ENCODE assay signal across 8 cellular contexts in the genomic region with DNA sequence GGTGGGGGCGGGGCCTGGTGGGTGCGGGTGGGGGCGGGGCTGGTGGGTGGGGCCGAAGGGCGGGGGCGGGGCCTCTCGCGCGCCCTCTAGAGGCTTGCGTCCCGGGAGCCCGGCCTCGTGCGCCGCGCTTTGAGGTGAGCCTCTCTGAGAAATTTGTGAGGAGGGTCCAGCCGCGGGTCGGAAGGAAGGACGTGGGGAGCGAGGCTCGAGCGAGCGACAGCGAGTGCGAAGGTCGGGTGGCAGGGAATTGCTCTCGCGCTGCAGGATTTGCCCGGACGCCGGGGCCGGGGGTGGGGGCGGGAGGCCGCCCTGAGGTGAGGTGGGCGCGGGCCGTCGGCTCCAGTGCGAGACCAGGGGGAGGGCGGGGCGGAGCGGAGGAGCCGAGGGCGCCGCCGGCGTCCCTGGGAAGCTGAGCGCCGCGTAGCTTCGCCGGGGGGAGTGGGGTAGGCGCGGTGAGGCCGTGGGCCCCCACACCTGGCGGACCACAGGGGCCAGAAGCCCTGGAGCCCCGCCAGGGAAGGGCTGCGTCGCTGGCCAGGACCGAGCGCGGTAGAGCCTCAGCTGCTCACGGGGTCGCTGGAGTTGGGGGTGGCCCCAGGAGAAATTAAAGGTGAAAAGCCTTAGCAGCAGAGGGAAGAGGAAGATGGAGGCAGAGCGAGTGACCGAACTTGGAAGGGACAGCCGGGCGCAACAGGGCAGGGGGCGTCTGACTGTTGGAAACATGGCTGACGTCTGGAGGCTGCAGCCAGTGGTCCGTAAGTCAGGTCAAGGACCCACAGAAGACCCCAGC. TPM values are rescaled to one million over a fixed set of nuclear protein-coding genes. Genes with fewer than 3 reads are reported as not detected.
A peak's percentile ranks its signal among the peaks of the same experiment; 100 is the strongest.
DNase-seq lines count a peak whose midpoint lies in the region; ATAC-seq, FAIRE-seq and TF ChIP-seq lines count a peak whose summit lies in the region.

No MANE protein-coding gene starts in this region.

- peak; percentile 72 for TF ChIP-seq CTCF in AG04449 (IDR thresholded peaks at IDR 0.05; ENCODE audit: insufficient read depth, low read length, missing control alignments)
- TF ChIP-seq CTCF in K562 (IDR thresholded peaks at IDR 0.05 in 2 of 3, conservative IDR thresholded peaks at IDR 0.05 in 1 of 3; ENCODE audit: insufficient read depth in 2 of 3, low read depth in 1 of 3, low read length in 3 of 3) = peak; percentile 48 to 66 (median 65); a peak in 5 of 6 replicates

- CTCF ChIA-PET in AG04449 (lab: Yijun Ruan, JAX) = interaction anchor here (0.6 to 4.4 kb wide), 13 partner anchors 8 to 263 kb away, joined by 3 to 28 read pairs (median 4); a partner anchor contains a TSS
- CTCF ChIA-PET in K562 (lab: Yijun Ruan, JAX; ENCODE audit: low intra/inter-chr PET ratio) = no interaction called here

- no peaks in the 10 kb centered on the region for H3K27me3 ChIP-seq in K562 (ENCODE audit: control insufficient read depth in 2 of 2, insufficient read depth in 2 of 2, low read length in 2 of 2)

- peak overlapping the region; percentile 90 for H3K27ac ChIP-seq in K562 (ENCODE audit: extremely low read depth, low read depth, low read length)

- no peaks in the 10 kb centered on the region for H3K9me3 ChIP-seq in K562 (replicated peaks; ENCODE audit: control insufficient read depth, insufficient read depth, low read depth, low read length)

- peaks cover 37 to 39% of the 10 kb centered on the region in 2 experiments; a peak in 4 of 5 replicates for H3K4me1 ChIP-seq in K562 (replicated peaks in 1 of 2; ENCODE audit: control insufficient read depth in 2 of 2, insufficient read depth in 2 of 2, low read length in 2 of 2)

- TF ChIP-seq RAD21 in K562 (CRISPR knock-in tag; conservative IDR thresholded peaks at IDR 0.05 in 1 of 2, IDR thresholded peaks at IDR 0.05 in 1 of 2) = no peak

- under 1% methylated on average over 26 of the region's 72 CpGs for WGBS in K562 (ENCODE audit: insufficient coverage, low coverage, missing lambda C conversion rate)

- peaks cover 9% of the 10 kb centered on the region; the same call in 1 of the 2 replicates for H4K20me1 ChIP-seq in K562 (replicated peaks; ENCODE audit: control insufficient read depth, insufficient read depth, low read length)

- peaks cover 65% of the 10 kb centered on the region for H3K36me3 ChIP-seq in K562 (ENCODE audit: control insufficient read depth, insufficient read depth, low read length)

- ATAC-seq in HG02938 (IDR thresholded peaks at IDR 0.05; ENCODE audit: unreplicated experiment) (peak; percentile 16), K562 (peak; percentile 62), left colon (peak; percentile 53)

- TF ChIP-seq EP300 in K562 (IDR thresholded peaks at IDR 0.05; ENCODE audit: low read length) = no peak

- peak overlapping the region; percentile 92 to 97 for H3K9ac ChIP-seq in K562 (ENCODE audit: insufficient read depth in 1 of 2, low read depth in 2 of 2, low read length in 2 of 2)

- FAIRE-seq in GM12892 (lab: Jason Lieb, UNC) = no peak
- no peak for FAIRE-seq in K562 (lab: Jason Lieb, UNC)

- in situ Hi-C loops in K562 (cut with MboI) = no loop called here

- POLR2A ChIA-PET in AG04449 (lab: Yijun Ruan, JAX) (no interaction called here), K562 (lab: Yijun Ruan, JAX) (interaction anchor here (0.6 to 4.2 kb wide), 3 partner anchors 11 to 76 kb away, joined by 4 to 27 read pairs (median 6); no protein-coding TSS in a partner anchor)

- H3K9me1 ChIP-seq in K562 (ENCODE audit: control insufficient read depth, insufficient read depth, low read length) = peaks cover 2% of the 10 kb centered on the region

- DNase-seq in AG04449 (ENCODE audit: low read depth, low spot score) = no peak
- DNase-seq in GM12892 (ENCODE audit: insufficient read length) = peak; percentile 59
- DNase-seq in NCI-H510A treated with DMSO at 0.1 percent for 48 hours (lab: John Stamatoyannopoulos, UW) = peak; percentile 49
- peak; percentile 71 to 88 (median 80) for DNase-seq in K562 (ENCODE audit: extremely low read depth in 1 of 4, low spot score in 3 of 4)
- DNase-seq in left colon = peak in 1 of 2 donors; percentile 50
- DNase-seq in superior temporal gyrus (ENCODE audit: extremely low spot score) = peak; percentile 37
- DNase-seq in SW 1271 (lab: John Stamatoyannopoulos, UW) = no peak

- intact Hi-C loops in K562 (cut with micrococcal nuclease) (loop anchor here (2.0 to 10.0 kb wide), 5 partner anchors 42 to 225 kb away; a partner anchor contains a TSS), left colon (cut with DNase I, micrococcal nuclease) (loop anchor here in 1 of 2 donors (10.0 kb wide), 1 partner anchor 85 kb away; no protein-coding TSS in a partner anchor)

- peak overlapping the region; percentile 91 for H2AFZ ChIP-seq in K562 (ENCODE audit: low read depth, low read length)

- H3K4me3 ChIP-seq in AG04449 (ENCODE audit: low read depth, low read length) = peak overlapping the region; percentile 73
- peak overlapping the region; percentile 72 for H3K4me3 ChIP-seq in K562

- peak overlapping the region; percentile 95 for H3K4me2 ChIP-seq in K562 (ENCODE audit: insufficient read depth, low read length)

- peaks cover 96% of the 10 kb centered on the region for H3K79me2 ChIP-seq in K562 (ENCODE audit: control insufficient read depth, insufficient read depth, low read length)

- BruUV-seq in K562 (replicated peaks; lab: Mats Ljungman, UMichigan) = no TSS peak

- TF ChIP-seq POLR2A in GM12892 (IDR thresholded peaks at IDR 0.05; ENCODE audit: low read depth, low read length) (peak; percentile 43; the same call in 1 of the 2 replicates), K562 (conservative IDR thresholded peaks at IDR 0.05) (peak; percentile 71; the same call in 1 of the 2 replicates)

RNA-seq across cellular contexts. Expression of a gene that starts 0.8 kb away (rescaled TPM):
- polyA plus RNA-seq in GM12892 (2012; ENCODE audit: missing spikeins) = 33.0 TPM
- total RNA-seq in K562 (2011; cell fraction: chromatin; rRNA removed; ENCODE audit: low replicate concordance) = 322 and 719 TPM in 2 replicates
- total RNA-seq in K562 (2011; cell fraction: nucleolus; rRNA removed) = 292 and 343 TPM in 2 replicates
- total RNA-seq in K562 (2011; cell fraction: nucleoplasm; rRNA removed) = 326 and 359 TPM in 2 replicates
- total RNA-seq in K562 (2014; rRNA removed) = 56.4 and 67.6 TPM in 2 replicates
- 10.6 and 15.1 TPM in 2 replicates for total RNA-seq in K562 (2014; rRNA removed; fragmentation: Illumina TruSeq; extraction: Trizol)
- 29.6 and 29.8 TPM in 2 replicates for total RNA-seq in K562 (2015; rRNA removed; fragmentation: Illumina TruSeq; extraction: Trizol)
- total RNA-seq in K562 (2021) = 87.9 and 89.5 TPM in 2 replicates
- polyA plus RNA-seq in K562 (2011; rRNA removed) = 81.3 and 221 TPM in 2 replicates
- polyA plus RNA-seq in K562 (2011; cell fraction: cytosol; rRNA removed) = 98.8 and 159 TPM in 2 replicates
- polyA plus RNA-seq in K562 (2011; cell fraction: nucleus; rRNA removed) = 739 and 1,169 TPM in 2 replicates
- polyA plus RNA-seq in K562 (2012) = 51.7 and 64.9 TPM in 2 replicates
- 37.4 and 43.3 TPM in 2 replicates for polyA plus RNA-seq in K562 (2014; fragmentation: Illumina TruSeq; extraction: Trizol)
- polyA plus RNA-seq in K562 (2014; fragmentation: Nextera tagmentation; extraction: Ambion mirVana) = 1 to 10 TPM; 2.2 to 2.7 TPM
- 58.2 and 80.7 TPM in 2 replicates for polyA plus RNA-seq in K562 (2014; rRNA removed)
- polyA minus RNA-seq in K562 (2011; rRNA and poly(A)+ RNA removed) = 117 and 159 TPM in 2 replicates
- polyA minus RNA-seq in K562 (2011; cell fraction: cytosol; rRNA and poly(A)+ RNA removed) = 32.4 and 62.6 TPM in 2 replicates
- 91.6 and 197 TPM in 2 replicates for polyA minus RNA-seq in K562 (2011; cell fraction: nucleus; rRNA and poly(A)+ RNA removed)
- 100 to 1,000 TPM in 1 of 2 donors, 10 to 100 TPM in 1; 65.6 to 140 TPM for total RNA-seq in left colon

RNA-seq across cellular contexts. Expression of a gene that starts 45.1 kb away (rescaled TPM):
- 3.8 TPM for polyA plus RNA-seq in GM12892 (2012; ENCODE audit: missing spikeins)
- 20.1 and 44.2 TPM in 2 replicates for total RNA-seq in K562 (2011; cell fraction: chromatin; rRNA removed; ENCODE audit: low replicate concordance)
- total RNA-seq in K562 (2011; cell fraction: nucleolus; rRNA removed) = 39.1 and 40.0 TPM in 2 replicates
- total RNA-seq in K562 (2011; cell fraction: nucleoplasm; rRNA removed) = 28.1 and 28.7 TPM in 2 replicates
- 63.7 and 104 TPM in 2 replicates for total RNA-seq in K562 (2014; rRNA removed)
- 10.4 and 12.6 TPM in 2 replicates for total RNA-seq in K562 (2014; rRNA removed; fragmentation: Illumina TruSeq; extraction: Trizol)
- total RNA-seq in K562 (2015; rRNA removed; fragmentation: Illumina TruSeq; extraction: Trizol) = 29.7 and 31.9 TPM in 2 replicates
- 118 and 121 TPM in 2 replicates for total RNA-seq in K562 (2021)
- polyA plus RNA-seq in K562 (2011; rRNA removed) = 6.7 and 23.0 TPM in 2 replicates
- polyA plus RNA-seq in K562 (2011; cell fraction: cytosol; rRNA removed) = 22.2 and 53.4 TPM in 2 replicates
- 41.7 and 48.0 TPM in 2 replicates for polyA plus RNA-seq in K562 (2011; cell fraction: nucleus; rRNA removed)
- 94.4 and 104 TPM in 2 replicates for polyA plus RNA-seq in K562 (2012)
- polyA plus RNA-seq in K562 (2014; fragmentation: Illumina TruSeq; extraction: Trizol) = 38.3 and 84.8 TPM in 2 replicates
- polyA plus RNA-seq in K562 (2014; fragmentation: Nextera tagmentation; extraction: Ambion mirVana) = under 1 TPM in 1 of 2 experiments, not detected in 1; 0.14 TPM
- 40.6 and 50.4 TPM in 2 replicates for polyA plus RNA-seq in K562 (2014; rRNA removed)
- polyA minus RNA-seq in K562 (2011; rRNA and poly(A)+ RNA removed) = 4.8 and 6.1 TPM in 2 replicates
- polyA minus RNA-seq in K562 (2011; cell fraction: cytosol; rRNA and poly(A)+ RNA removed) = 45.0 and 94.2 TPM in 2 replicates
- polyA minus RNA-seq in K562 (2011; cell fraction: nucleus; rRNA and poly(A)+ RNA removed) = 10.6 and 16.9 TPM in 2 replicates
- total RNA-seq in left colon = 1 to 10 TPM; 5.9 to 8.0 TPM

RNA-seq across cellular contexts. Expression of a gene that starts 56.1 kb away (rescaled TPM):
- 47.6 TPM for polyA plus RNA-seq in GM12892 (2012; ENCODE audit: missing spikeins)
- 521 and 755 TPM in 2 replicates for total RNA-seq in K562 (2011; cell fraction: chromatin; rRNA removed; ENCODE audit: low replicate concordance)
- 321 and 328 TPM in 2 replicates for total RNA-seq in K562 (2011; cell fraction: nucleolus; rRNA removed)
- total RNA-seq in K562 (2011; cell fraction: nucleoplasm; rRNA removed) = 365 and 369 TPM in 2 replicates
- total RNA-seq in K562 (2014; rRNA removed) (98.9 and 106 TPM in 2 replicates), K562 (2014; rRNA removed; fragmentation: Illumina TruSeq; extraction: Trizol) (69.2 and 73.1 TPM in 2 replicates), K562 (2015; rRNA removed; fragmentation: Illumina TruSeq; extraction: Trizol) (65.1 and 80.9 TPM in 2 replicates), K562 (2021) (154 and 179 TPM in 2 replicates), left colon (10 to 100 TPM; 90.6 to 94.3 TPM)
- polyA plus RNA-seq in K562 (2011; rRNA removed) (60.4 and 69.6 TPM in 2 replicates), K562 (2014; fragmentation: Illumina TruSeq; extraction: Trizol) (65.9 and 75.9 TPM in 2 replicates), K562 (2014; fragmentation: Nextera tagmentation; extraction: Ambion mirVana) (1 to 10 TPM; 6.5 to 9.1 TPM), K562 (2014; rRNA removed) (75.4 and 82.8 TPM in 2 replicates)
- polyA plus RNA-seq in K562 (2011; cell fraction: cytosol; rRNA removed) = 46.8 and 52.9 TPM in 2 replicates
- polyA plus RNA-seq in K562 (2011; cell fraction: nucleus; rRNA removed) = 172 and 195 TPM in 2 replicates
- polyA plus RNA-seq in K562 (2012) = 67.7 and 73.1 TPM in 2 replicates
- polyA minus RNA-seq in K562 (2011; rRNA and poly(A)+ RNA removed) = 102 and 106 TPM in 2 replicates
- 116 and 119 TPM in 2 replicates for polyA minus RNA-seq in K562 (2011; cell fraction: cytosol; rRNA and poly(A)+ RNA removed)
- polyA minus RNA-seq in K562 (2011; cell fraction: nucleus; rRNA and poly(A)+ RNA removed) = 122 and 182 TPM in 2 replicates

RNA-seq across cellular contexts. Expression of a gene that starts 56.8 kb away (rescaled TPM):
- 21.5 TPM for polyA plus RNA-seq in GM12892 (2012; ENCODE audit: missing spikeins)
- 18.6 and 19.3 TPM in 2 replicates for total RNA-seq in K562 (2011; cell fraction: chromatin; rRNA removed; ENCODE audit: low replicate concordance)
- 15.7 and 16.2 TPM in 2 replicates for total RNA-seq in K562 (2011; cell fraction: nucleolus; rRNA removed)
- 18.8 and 20.2 TPM in 2 replicates for total RNA-seq in K562 (2011; cell fraction: nucleoplasm; rRNA removed)
- total RNA-seq in K562 (2014; rRNA removed) (10.7 and 12.4 TPM in 2 replicates), K562 (2014; rRNA removed; fragmentation: Illumina TruSeq; extraction: Trizol) (12.4 and 14.0 TPM in 2 replicates), K562 (2015; rRNA removed; fragmentation: Illumina TruSeq; extraction: Trizol) (14.3 and 15.6 TPM in 2 replicates), K562 (2021) (10.5 and 10.7 TPM in 2 replicates), left colon (10 to 100 TPM; 19.6 to 25.7 TPM)
- polyA plus RNA-seq in K562 (2011; rRNA removed) (9.9 and 15.9 TPM in 2 replicates), K562 (2014; fragmentation: Illumina TruSeq; extraction: Trizol) (14.1 and 14.7 TPM in 2 replicates), K562 (2014; fragmentation: Nextera tagmentation; extraction: Ambion mirVana) (1 to 10 TPM; 6.4 to 9.4 TPM), K562 (2014; rRNA removed) (28.0 and 39.6 TPM in 2 replicates)
- 8.1 and 10.3 TPM in 2 replicates for polyA plus RNA-seq in K562 (2011; cell fraction: cytosol; rRNA removed)
- 6.9 and 7.3 TPM in 2 replicates for polyA plus RNA-seq in K562 (2011; cell fraction: nucleus; rRNA removed)
- 13.9 and 16.0 TPM in 2 replicates for polyA plus RNA-seq in K562 (2012)
- 7.3 and 8.3 TPM in 2 replicates for polyA minus RNA-seq in K562 (2011; rRNA and poly(A)+ RNA removed)
- polyA minus RNA-seq in K562 (2011; cell fraction: cytosol; rRNA and poly(A)+ RNA removed) = 2.5 and 5.2 TPM in 2 replicates
- 4.6 and 6.9 TPM in 2 replicates for polyA minus RNA-seq in K562 (2011; cell fraction: nucleus; rRNA and poly(A)+ RNA removed)

Comparison
In these comparisons a context has a peak if more than half of its experiments do, and no peak if none do; other contexts are left out.
1. DNase-seq: peak in GM12892 (single experiment), NCI-H510A treated with DMSO at 0.1 percent for 48 hours (single experiment), K562 (4 of 4) and superior temporal gyrus (single experiment); none in AG04449 (single experiment) and SW 1271 (0 of 2).
2. Peak in every context shown above with its lines, with median percentiles within 50 percentile points of each other: ATAC-seq.